In the genomic region with DNA sequence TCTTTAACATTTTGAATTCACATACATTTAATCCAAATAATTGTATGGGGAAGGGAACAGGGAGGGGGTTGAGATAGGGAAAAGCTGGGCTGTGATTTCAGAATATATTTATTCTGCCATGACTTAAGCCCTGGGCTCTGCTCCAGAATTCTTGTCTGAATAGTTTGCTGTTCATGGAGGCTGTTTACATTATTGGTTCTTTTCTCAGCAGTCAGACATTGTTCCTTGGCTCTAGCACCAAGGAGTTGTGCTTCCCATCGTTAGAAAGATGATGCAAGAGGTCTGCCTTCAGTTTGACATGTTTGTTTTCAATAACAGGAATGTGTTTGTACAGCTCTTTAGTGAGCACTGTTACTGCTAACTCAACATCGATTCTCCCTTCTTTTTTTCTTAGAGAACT, we compare ENCODE assay signal across 11 cellular contexts.
DNase-seq lines count a peak whose midpoint lies in the region; ATAC-seq, FAIRE-seq and TF ChIP-seq lines count a peak whose summit lies in the region.
"Had no signal": no experiment of that assay in that cellular context is flagged by ENCODE, and none has a peak within 500 bp of the region (broad histone marks: within the 10 kb centered on the region; RNA-seq: fewer than 3 reads in every experiment).

No MANE protein-coding gene starts in this region.

- no peaks in the 10 kb centered on the region for H3K9me1 ChIP-seq in keratinocyte (ENCODE audit: control insufficient read depth, extremely low read depth, insufficient read depth, low read length)

- H3K36me3 ChIP-seq in HEK293 (ENCODE audit: control insufficient read depth in 2 of 2, insufficient read depth in 1 of 2, low read length in 2 of 2) (no peaks in the 10 kb centered on the region), keratinocyte (ENCODE audit: control insufficient read depth in 2 of 2, extremely low read depth in 1 of 2, insufficient read depth in 2 of 2, low read length in 2 of 2) (no peaks in the 10 kb centered on the region), suprapubic skin (no peaks in the 10 kb centered on the region)

- dilution Hi-C loops in keratinocyte (cut with MboI; ENCODE audit: extremely low pct_ligation_motif_present, low sequenced_read_pairs), result no loop called here

- 8% methylated on average over 2 of the region's 2 CpGs for WGBS in suprapubic skin

- no peak overlapping the region for H3K9ac ChIP-seq in keratinocyte (ENCODE audit: control insufficient read depth, extremely low read depth, insufficient read depth, low read length)

- H3K27ac ChIP-seq in HEK293 (ENCODE audit: extremely low read depth, low read depth, low read length) (no peak overlapping the region), keratinocyte (ENCODE audit: control insufficient read depth, insufficient read depth, low read length) (no peak overlapping the region), suprapubic skin (peak overlapping the region; percentile 2)

- TF ChIP-seq POLR2A in suprapubic skin (IDR thresholded peaks at IDR 0.05), result no peak

- H3K4me3 ChIP-seq in HEK293 (ENCODE audit: low read depth, low read length), result no peak overlapping the region
- no peak overlapping the region for H3K4me3 ChIP-seq in keratinocyte (ENCODE audit: control insufficient read depth in 2 of 3, extremely low read depth in 1 of 3, insufficient read depth in 2 of 3, low read depth in 1 of 3, low read length in 3 of 3)
- no peak overlapping the region for H3K4me3 ChIP-seq in suprapubic skin

- ATAC-seq in GM21515 (IDR thresholded peaks at IDR 0.05; ENCODE audit: unreplicated experiment), result no peak
- ATAC-seq: left colon, sciatic nerve had no signal

- POLR2A ChIA-PET in HEK293 (lab: Yijun Ruan, JAX), result no interaction called here

- H3K4me2 ChIP-seq in keratinocyte (ENCODE audit: control insufficient read depth, extremely low read depth, insufficient read depth, low read depth, low read length), result no peak overlapping the region

- no peak for FAIRE-seq in keratinocyte (lab: Jason Lieb, UNC)

- no peaks in the 10 kb centered on the region for H3K27me3 ChIP-seq in keratinocyte (ENCODE audit: control insufficient read depth, extremely low read depth, insufficient read depth, low read length)
- no peaks in the 10 kb centered on the region for H3K27me3 ChIP-seq in suprapubic skin

- H3K9me3 ChIP-seq in HEK293 (ENCODE audit: control insufficient read depth, insufficient read depth, low read depth, low read length) (no peaks in the 10 kb centered on the region; the same call in 1 of the 2 replicates), keratinocyte (ENCODE audit: control insufficient read depth, low read depth, low read length) (no peaks in the 10 kb centered on the region), suprapubic skin (no peaks in the 10 kb centered on the region)

- H2AFZ ChIP-seq in keratinocyte (ENCODE audit: control insufficient read depth, low read length), result peak overlapping the region; percentile 62

- TF ChIP-seq CTCF in HEK293 (tag by site-specific recombination; IDR thresholded peaks at IDR 0.05) (no peak), keratinocyte (optimal IDR thresholded peaks at IDR 0.05 in 1 of 3, IDR thresholded peaks at IDR 0.05 in 1 of 3, conservative IDR thresholded peaks at IDR 0.05 in 1 of 3; ENCODE audit: extremely low read depth in 1 of 3, insufficient read depth in 2 of 3, low read length in 3 of 3) (no peak), suprapubic skin (IDR thresholded peaks at IDR 0.05) (no peak)

- H4K20me1 ChIP-seq in keratinocyte (ENCODE audit: control insufficient read depth, extremely low read depth, insufficient read depth, low read length), result no peaks in the 10 kb centered on the region

- CTCF ChIA-PET in HEK293 (lab: Yijun Ruan, JAX), result interaction anchor here (0.7 kb wide), 1 partner anchor 29 kb away, joined by 3 read pairs; no protein-coding TSS in a partner anchor

- no peaks in the 10 kb centered on the region for H3K4me1 ChIP-seq in HEK293 (ENCODE audit: control insufficient read depth, insufficient read depth, low read length)
- H3K4me1 ChIP-seq in keratinocyte (ENCODE audit: control insufficient read depth, extremely low read depth, insufficient read depth, low read length), result peaks cover 11% of the 10 kb centered on the region
- peaks cover 4% of the 10 kb centered on the region for H3K4me1 ChIP-seq in suprapubic skin

- no peak for TF ChIP-seq EP300 in suprapubic skin (IDR thresholded peaks at IDR 0.05)

- DNase-seq in brain pericyte (ENCODE audit: low read depth, low spot score), result peak; percentile 90
- DNase-seq in keratinocyte (ENCODE audit: low read depth, low spot score), result no peak
- DNase-seq in suprapubic skin (ENCODE audit: low spot score in 2 of 2), result no peak
- DNase-seq in NCI-H1930 (lab: John Stamatoyannopoulos, UW), result no peak
- no peak for DNase-seq in glomerular visceral epithelial cell (ENCODE audit: extremely low spot score)
- DNase-seq: H7, left colon, NCI-H69 had no signal

- no peaks in the 10 kb centered on the region for H3K79me2 ChIP-seq in keratinocyte (ENCODE audit: control insufficient read depth, insufficient read depth, low read length)

TF ChIP-seq in HEK293, 187 proteins besides CTCF, POLR2A, EP300 and RAD21:
- peak; percentile 19; the same call in 1 of the 2 replicates for TF ChIP-seq ZBTB20 (tag by site-specific recombination; IDR thresholded peaks at IDR 0.05)
- 0 out of 2 replicates have a peak, but pooled peaks have one; percentile 23 for TF ChIP-seq YY2 (tag by site-specific recombination; IDR thresholded peaks at IDR 0.05)
- TF ChIP-seq ZNF776 (tag by site-specific recombination; IDR thresholded peaks at IDR 0.05; ENCODE audit: borderline replicate concordance), result no peak
- TF ChIP-seq, protein P1, sequence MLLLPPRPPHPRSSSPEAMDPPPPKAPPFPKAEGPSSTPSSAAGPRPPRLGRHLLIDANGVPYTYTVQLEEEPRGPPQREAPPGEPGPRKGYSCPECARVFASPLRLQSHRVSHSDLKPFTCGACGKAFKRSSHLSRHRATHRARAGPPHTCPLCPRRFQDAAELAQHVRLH (tag by site-specific recombination; IDR thresholded peaks at IDR 0.05), result no peak
- TF ChIP-seq, protein P2, sequence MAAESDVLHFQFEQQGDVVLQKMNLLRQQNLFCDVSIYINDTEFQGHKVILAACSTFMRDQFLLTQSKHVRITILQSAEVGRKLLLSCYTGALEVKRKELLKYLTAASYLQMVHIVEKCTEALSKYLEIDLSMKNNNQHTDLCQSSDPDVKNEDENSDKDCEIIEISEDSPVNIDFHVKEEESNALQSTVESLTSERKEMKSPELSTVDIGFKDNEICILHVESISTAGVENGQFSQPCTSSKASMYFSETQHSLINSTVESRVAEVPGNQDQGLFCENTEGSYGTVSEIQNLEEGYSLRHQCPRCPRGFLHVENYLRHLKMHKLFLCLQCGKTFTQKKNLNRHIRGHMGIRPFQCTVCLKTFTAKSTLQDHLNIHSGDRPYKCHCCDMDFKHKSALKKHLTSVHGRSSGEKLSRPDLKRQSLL (tag by site-specific recombination; IDR thresholded peaks at IDR 0.05), result peak; percentile 61; the same call in 1 of the 2 replicates
- TF ChIP-seq, protein P3, sequence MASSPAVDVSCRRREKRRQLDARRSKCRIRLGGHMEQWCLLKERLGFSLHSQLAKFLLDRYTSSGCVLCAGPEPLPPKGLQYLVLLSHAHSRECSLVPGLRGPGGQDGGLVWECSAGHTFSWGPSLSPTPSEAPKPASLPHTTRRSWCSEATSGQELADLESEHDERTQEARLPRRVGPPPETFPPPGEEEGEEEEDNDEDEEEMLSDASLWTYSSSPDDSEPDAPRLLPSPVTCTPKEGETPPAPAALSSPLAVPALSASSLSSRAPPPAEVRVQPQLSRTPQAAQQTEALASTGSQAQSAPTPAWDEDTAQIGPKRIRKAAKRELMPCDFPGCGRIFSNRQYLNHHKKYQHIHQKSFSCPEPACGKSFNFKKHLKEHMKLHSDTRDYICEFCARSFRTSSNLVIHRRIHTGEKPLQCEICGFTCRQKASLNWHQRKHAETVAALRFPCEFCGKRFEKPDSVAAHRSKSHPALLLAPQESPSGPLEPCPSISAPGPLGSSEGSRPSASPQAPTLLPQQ (tag by site-specific recombination; IDR thresholded peaks at IDR 0.05), result 0 out of 2 replicates have a peak, but pooled peaks have one; percentile 13
TF ChIP-seq in HEK293: peak in this region for 4.
